In the genomic region with DNA sequence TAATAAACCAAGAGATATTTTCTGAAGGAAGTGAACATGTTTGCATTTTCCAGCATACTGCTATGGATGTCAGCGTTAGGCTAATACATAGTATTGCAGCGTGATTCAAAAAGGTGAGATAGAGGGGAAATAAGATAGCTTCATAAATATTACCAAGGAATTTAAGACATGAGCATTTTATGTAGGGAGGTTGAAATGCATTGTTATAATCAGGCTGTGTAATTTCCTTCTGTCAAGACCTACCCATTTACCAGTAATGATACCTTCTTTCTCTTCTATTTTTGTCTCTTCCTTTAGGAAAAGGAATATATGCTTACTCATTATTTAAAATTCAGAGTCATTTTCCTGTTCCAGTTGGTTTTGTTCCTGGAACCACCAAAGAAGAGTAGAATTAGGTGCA, we compare ENCODE assay signal across 22 cellular contexts. TPM values are rescaled to one million over a fixed set of nuclear protein-coding genes. Genes with fewer than 3 reads are reported as not detected.
DNase-seq lines count a peak whose midpoint lies in the region; ATAC-seq, FAIRE-seq and TF ChIP-seq lines count a peak whose summit lies in the region.
"Had no signal": no experiment of that assay in that cellular context is flagged by ENCODE, and none has a peak within 500 bp of the region (broad histone marks: within the 10 kb centered on the region; RNA-seq: fewer than 3 reads in every experiment).

No MANE protein-coding gene starts in this region.

- H3K9me3 Mint-ChIP-seq in naive thymus-derived CD8-positive, alpha-beta T cell = no peaks in the 10 kb centered on the region
- H3K9me3 Mint-ChIP-seq: IgD-negative memory B cell, memory B cell had no signal

- H3K27me3 ChIP-seq in left ventricle myocardium inferior (ENCODE audit: low read depth) (no peaks in the 10 kb centered on the region), right cardiac atrium (ENCODE audit: control insufficient read depth, insufficient read depth) (no peaks in the 10 kb centered on the region), K562 (ENCODE audit: control insufficient read depth in 2 of 2, insufficient read depth in 2 of 2, low read length in 2 of 2) (no peaks in the 10 kb centered on the region), suprapubic skin (no peaks in the 10 kb centered on the region)
- H3K27me3 ChIP-seq: stomach, tibial artery had no signal

- H3K4me3 Mint-ChIP-seq in naive thymus-derived CD8-positive, alpha-beta T cell = no peak overlapping the region
- H3K4me3 Mint-ChIP-seq: brain, IgD-negative memory B cell, memory B cell had no signal

- no peak overlapping the region for H2AFZ ChIP-seq in K562 (ENCODE audit: low read depth, low read length)

- no peaks in the 10 kb centered on the region for H4K20me1 ChIP-seq in K562 (replicated peaks; ENCODE audit: control insufficient read depth, insufficient read depth, low read length)

- H3K9ac ChIP-seq in K562 (ENCODE audit: insufficient read depth in 1 of 2, low read depth in 2 of 2, low read length in 2 of 2) = no peak overlapping the region

- TF ChIP-seq CTCF in left ventricle myocardium inferior (IDR thresholded peaks at IDR 0.05; ENCODE audit: borderline replicate concordance) (no peak), K562 (IDR thresholded peaks at IDR 0.05 in 2 of 3, conservative IDR thresholded peaks at IDR 0.05 in 1 of 3; ENCODE audit: insufficient read depth in 2 of 3, low read depth in 1 of 3, low read length in 3 of 3) (no peak), suprapubic skin (IDR thresholded peaks at IDR 0.05) (no peak)

- DNase-seq in left ventricle myocardium inferior (no peak), right cardiac atrium (no peak), K562 (ENCODE audit: extremely low read depth in 1 of 4, low spot score in 3 of 4) (no peak), NCI-H1694 (lab: John Stamatoyannopoulos, UW) (no peak), NCI-H510A (lab: John Stamatoyannopoulos, UW) (no peak), suprapubic skin (ENCODE audit: low spot score in 2 of 2) (no peak)
- DNase-seq in naive thymus-derived CD8-positive, alpha-beta T cell = no peak
- DNase-seq: activated CD4-positive, alpha-beta T cell treated with anti-CD3 and anti-CD28 coated beads for 1 hour; Caco-2; DMS79 treated with DMSO at 0.1 percent for 48 hours; effector CD8-positive, alpha-beta T cell; NCI-H1105 treated with DMSO at 0.1 percent for 48 hours; NCI-H2029; NCI-H774; nucleus accumbens; small intestine; stomach; tibial artery had no signal

- BruUV-seq in K562 (replicated peaks; lab: Mats Ljungman, UMichigan) = no TSS peak

- intact Hi-C loops in left ventricle myocardium inferior (cut with micrococcal nuclease) (no loop called here), right cardiac atrium (cut with DNase I) (no loop called here), K562 (cut with micrococcal nuclease) (no loop called here)

- in situ Hi-C loops in K562 (cut with MboI) = no loop called here

- H3K36me3 Mint-ChIP-seq in naive thymus-derived CD8-positive, alpha-beta T cell = no peaks in the 10 kb centered on the region
- H3K36me3 Mint-ChIP-seq: IgD-negative memory B cell, memory B cell had no signal

- H3K36me3 ChIP-seq in left ventricle myocardium inferior (no peaks in the 10 kb centered on the region), K562 (ENCODE audit: control insufficient read depth, insufficient read depth, low read length) (no peaks in the 10 kb centered on the region), suprapubic skin (no peaks in the 10 kb centered on the region)
- H3K36me3 ChIP-seq: stomach had no signal

- H3K4me1 ChIP-seq in left ventricle myocardium inferior (peaks cover 100% of the 10 kb centered on the region), right cardiac atrium (ENCODE audit: control insufficient read depth, insufficient read depth, low read length) (peaks cover 24% of the 10 kb centered on the region), K562 (replicated peaks in 1 of 2; ENCODE audit: control insufficient read depth in 2 of 2, insufficient read depth in 2 of 2, low read length in 2 of 2) (no peaks in the 10 kb centered on the region), suprapubic skin (peaks cover 66% of the 10 kb centered on the region)

- peak overlapping the region; percentile 91 for H3K27ac ChIP-seq in left ventricle myocardium inferior (replicated peaks)
- no peak overlapping the region for H3K27ac ChIP-seq in right cardiac atrium (ENCODE audit: low read length)
- no peak overlapping the region for H3K27ac ChIP-seq in K562 (ENCODE audit: extremely low read depth, low read depth, low read length)
- H3K27ac ChIP-seq in suprapubic skin = no peak overlapping the region

- TF ChIP-seq POLR2A in K562 (conservative IDR thresholded peaks at IDR 0.05) (no peak), suprapubic skin (IDR thresholded peaks at IDR 0.05) (no peak)

- H3K27me3 Mint-ChIP-seq in naive thymus-derived CD8-positive, alpha-beta T cell = no peaks in the 10 kb centered on the region
- H3K27me3 Mint-ChIP-seq: brain, IgD-negative memory B cell, memory B cell had no signal

- TF ChIP-seq EP300 in K562 (IDR thresholded peaks at IDR 0.05; ENCODE audit: low read length) = no peak
- no peak for TF ChIP-seq EP300 in suprapubic skin (IDR thresholded peaks at IDR 0.05)

- H3K4me2 ChIP-seq in K562 (ENCODE audit: insufficient read depth, low read length) = no peak overlapping the region

- no peak overlapping the region for H3K4me3 ChIP-seq in left ventricle myocardium inferior
- no peak overlapping the region for H3K4me3 ChIP-seq in right cardiac atrium (ENCODE audit: low read length)
- H3K4me3 ChIP-seq in K562 = no peak overlapping the region
- H3K4me3 ChIP-seq in suprapubic skin = no peak overlapping the region
- H3K4me3 ChIP-seq: stomach, tibial artery had no signal

- ATAC-seq in right cardiac atrium (no peak), K562 (no peak)
- no peak for ATAC-seq in naive thymus-derived CD8-positive, alpha-beta T cell
- ATAC-seq: HCT116 had no signal

- H3K4me1 Mint-ChIP-seq in naive thymus-derived CD8-positive, alpha-beta T cell = peaks cover 28 to 87% (median 78%) of the 10 kb centered on the region in 4 donors

- no peak for TF ChIP-seq RAD21 in K562 (CRISPR knock-in tag; conservative IDR thresholded peaks at IDR 0.05 in 1 of 2, IDR thresholded peaks at IDR 0.05 in 1 of 2)

- 69% methylated on average over 2 of the region's 2 CpGs for WGBS in right cardiac atrium
- whole genome bisulfite sequencing in K562 (ENCODE audit: insufficient coverage, low coverage, missing lambda C conversion rate) = 14% methylated on average over 2 of the region's 2 CpGs
- 95% methylated on average over 2 of the region's 2 CpGs for WGBS in suprapubic skin

- no peak for FAIRE-seq in K562 (lab: Jason Lieb, UNC)
- FAIRE-seq: small intestine had no signal

- POLR2A ChIA-PET in K562 (lab: Yijun Ruan, JAX) = no interaction called here
- POLR2A ChIA-PET in naive thymus-derived CD8-positive, alpha-beta T cell (lab: Charles Lee) = no interaction called here

- no peaks in the 10 kb centered on the region for H3K9me1 ChIP-seq in K562 (ENCODE audit: control insufficient read depth, insufficient read depth, low read length)

- peak overlapping the region in 7 of 10 donors; percentile 21 to 94 (median 73) for H3K27ac Mint-ChIP-seq in naive thymus-derived CD8-positive, alpha-beta T cell
- H3K27ac Mint-ChIP-seq: memory B cell had no signal

- no peaks in the 10 kb centered on the region for H3K79me2 ChIP-seq in K562 (ENCODE audit: control insufficient read depth, insufficient read depth, low read length)

- CTCF ChIA-PET in K562 (lab: Yijun Ruan, JAX; ENCODE audit: low intra/inter-chr PET ratio) = no interaction called here

- no peaks in the 10 kb centered on the region for H3K9me3 ChIP-seq in left ventricle myocardium inferior (replicated peaks)
- no peaks in the 10 kb centered on the region for H3K9me3 ChIP-seq in right cardiac atrium (ENCODE audit: control insufficient read depth, low read length)
- H3K9me3 ChIP-seq in K562 (replicated peaks; ENCODE audit: control insufficient read depth, insufficient read depth, low read depth, low read length) = no peaks in the 10 kb centered on the region
- H3K9me3 ChIP-seq in suprapubic skin = no peaks in the 10 kb centered on the region
- H3K9me3 ChIP-seq: Caco-2, stomach, tibial artery had no signal

TF ChIP-seq in K562, 482 proteins besides CTCF, POLR2A, EP300 and RAD21 (continues in another document):
- TF ChIP-seq U2AF1 (optimal IDR thresholded peaks at IDR 0.05; ENCODE audit: low read depth, low read length) (no peak), HEY1 (CRISPR knock-in tag; IDR thresholded peaks at IDR 0.05; ENCODE audit: borderline replicate concordance) (no peak), ZNF316 (IDR thresholded peaks at IDR 0.05) (peak; percentile 50), ZNF551 (CRISPR knock-in tag; IDR thresholded peaks at IDR 0.05) (no peak), EWSR1 (IDR thresholded peaks at IDR 0.05; ENCODE audit: borderline replicate concordance, low read depth, partially characterized antibody) (no peak), ZNF253 (CRISPR knock-in tag; conservative IDR thresholded peaks at IDR 0.05) (no peak), POLR3A (IDR thresholded peaks at IDR 0.05; ENCODE audit: borderline replicate concordance, extremely low read depth, insufficient read depth, insufficient read length) (no peak), KAT8 (IDR thresholded peaks at IDR 0.05; ENCODE audit: low read depth) (no peak)

RNA-seq across cellular contexts. Expression of a gene that starts 33.3 kb away (rescaled TPM):
- total RNA-seq in left ventricle myocardium inferior = 132 TPM
- total RNA-seq in right cardiac atrium = 100 to 1,000 TPM in 3 of 4 donors, 10 to 100 TPM in 1; 64.9 to 170 (median 116) TPM
- polyA plus RNA-seq in right cardiac atrium = 29.7 TPM
- 5.6 and 13.8 TPM in 2 replicates for total RNA-seq in K562 (2011; cell fraction: chromatin; rRNA removed; ENCODE audit: low replicate concordance)
- total RNA-seq in K562 (2011; cell fraction: nucleolus; rRNA removed) = 1.5 and 2.1 TPM in 2 replicates
- 3.5 and 5.3 TPM in 2 replicates for total RNA-seq in K562 (2011; cell fraction: nucleoplasm; rRNA removed)
- 4.8 and 5.2 TPM in 2 replicates for total RNA-seq in K562 (2014; rRNA removed)
- total RNA-seq in K562 (2014; rRNA removed; fragmentation: Illumina TruSeq; extraction: Trizol) = 5.4 and 7.1 TPM in 2 replicates
- 7.2 and 9.7 TPM in 2 replicates for total RNA-seq in K562 (2015; rRNA removed; fragmentation: Illumina TruSeq; extraction: Trizol)
- total RNA-seq in K562 (2021) = 7.2 and 9.2 TPM in 2 replicates
- 1.9 and 2.5 TPM in 2 replicates for polyA plus RNA-seq in K562 (2011; rRNA removed)
- polyA plus RNA-seq in K562 (2011; cell fraction: cytosol; rRNA removed) = 0.55 and 1.0 TPM in 2 replicates
- 3.6 and 3.9 TPM in 2 replicates for polyA plus RNA-seq in K562 (2011; cell fraction: nucleus; rRNA removed)
- polyA plus RNA-seq in K562 (2012) = 5.4 and 6.2 TPM in 2 replicates
- 5.1 and 8.0 TPM in 2 replicates for polyA plus RNA-seq in K562 (2014; fragmentation: Illumina TruSeq; extraction: Trizol)
- polyA plus RNA-seq in K562 (2014; fragmentation: Nextera tagmentation; extraction: Ambion mirVana) = 1 to 10 TPM; 1.1 to 1.8 TPM
- polyA plus RNA-seq in K562 (2014; rRNA removed) = 2.4 and 3.9 TPM in 2 replicates
- 7.3 and 8.4 TPM in 2 replicates for polyA minus RNA-seq in K562 (2011; rRNA and poly(A)+ RNA removed)
- polyA minus RNA-seq in K562 (2011; cell fraction: cytosol; rRNA and poly(A)+ RNA removed) = 3.5 and 6.9 TPM in 2 replicates
- polyA minus RNA-seq in K562 (2011; cell fraction: nucleus; rRNA and poly(A)+ RNA removed) = 5.7 and 11.1 TPM in 2 replicates
- total RNA-seq in naive thymus-derived CD8-positive, alpha-beta T cell = 10 to 100 TPM; 91.4 to 98.3 TPM
- polyA plus RNA-seq in naive thymus-derived CD8-positive, alpha-beta T cell = 10 to 100 TPM; 69.1 to 98.1 (median 71.3) TPM
- total RNA-seq in suprapubic skin = 100 to 1,000 TPM in 3 of 4 donors, 10 to 100 TPM in 1; 96.5 to 257 (median 181) TPM
